ENCODE assay signal across 27 cellular contexts in genomic region chr20:24392612-24393011, GRCh38.
"Had no signal": no experiment of that assay in that cellular context is flagged by ENCODE, and none has a peak within 500 bp of the region (broad histone marks: within the 10 kb centered on the region; RNA-seq: fewer than 3 reads in every experiment).

No MANE protein-coding gene starts in this region.

- H3K27me3 Mint-ChIP-seq: activated naive CD8-positive, alpha-beta T cell treated with anti-CD3 and anti-CD28 coated beads, Interleukin-2, amount 50 U/mL, for 24 hours had no signal

- H3K4me3 Mint-ChIP-seq: activated naive CD8-positive, alpha-beta T cell treated with anti-CD3 and anti-CD28 coated beads, Interleukin-2, amount 50 U/mL, for 24 hours; activated T-cell treated with anti-CD3 and anti-CD28 coated beads, Interleukin-2, amount 50 U/mL, for 4 hours; central memory CD8-positive, alpha-beta T cell; T-helper 1 cell treated with Interleukin-12 subunit alpha and Interleukin-12 subunit beta and Interleukin-4 antibody, amounts not matched to agents 30 μg/mL and 1 μg/mL, for 36 hours; WTC11 had no signal

- H3K9me3 Mint-ChIP-seq: activated naive CD8-positive, alpha-beta T cell treated with anti-CD3 and anti-CD28 coated beads, Interleukin-2, amount 50 U/mL, for 24 hours; activated T-cell treated with anti-CD3 and anti-CD28 coated beads, Interleukin-2, amount 50 U/mL, for 4 hours; central memory CD8-positive, alpha-beta T cell; T-helper 1 cell treated with Interleukin-12 subunit alpha and Interleukin-12 subunit beta and Interleukin-4 antibody, amounts not matched to agents 30 μg/mL and 1 μg/mL, for 36 hours had no signal

- H3K36me3 Mint-ChIP-seq: activated naive CD4-positive, alpha-beta T cell treated with anti-CD3 and anti-CD28 coated beads, Interleukin-2, amount 50 U/mL, for 72 hours; WTC11 had no signal

- H3K27ac Mint-ChIP-seq: activated naive CD8-positive, alpha-beta T cell treated with anti-CD3 and anti-CD28 coated beads, Interleukin-2, amount 50 U/mL, for 24 hours; T-helper 1 cell treated with Interleukin-12 subunit alpha and Interleukin-12 subunit beta and Interleukin-4 antibody, amounts not matched to agents 30 μg/mL and 1 μg/mL, for 36 hours; WTC11 had no signal

- DNase-seq: activated CD4-positive, alpha-beta T cell treated with anti-CD3 and anti-CD28 coated beads for 48 hours; activated CD4-positive, alpha-beta T cell treated with anti-CD3 and anti-CD28 coated beads, Interleukin-2, amount 50 U/mL, for 4 hours; activated CD4-positive, CD25-positive, alpha-beta regulatory T cell treated with anti-CD3 and anti-CD28 coated beads, Interleukin-2, amount 50 U/mL, for 72 hours; activated CD8-positive, alpha-beta memory T cell treated with anti-CD3 and anti-CD28 coated beads for 24 hours; activated effector memory CD4-positive, alpha-beta T cell treated with anti-CD3 and anti-CD28 coated beads, Interleukin-2, amount 50 U/mL, for 16 hours; activated naive CD4-positive, alpha-beta T cell treated with Interleukin-2 at 50 U/mL for 16 hours; activated naive CD8-positive, alpha-beta T cell treated with anti-CD3 and anti-CD28 coated beads, Interleukin-2, amount 50 U/mL, for 24 hours; activated T-cell treated with anti-CD3 and anti-CD28 coated beads, Interleukin-2, amount 50 U/mL, for 4 hours; amniotic stem cell; body of pancreas; MG63; NCI-H1092; NCI-H1694; NCI-H2029; NCI-H2107; NCI-H2171 treated with DMSO at 0.1 percent for 48 hours; NCI-H345; NCI-H510A; NCI-H526 treated with DMSO at 0.1 percent for 48 hours; NCI-H82; Peyer's patch; SHP77 had no signal

- ATAC-seq: activated naive CD4-positive, alpha-beta T cell treated with anti-CD3 and anti-CD28 coated beads, Interleukin-2, amount 50 U/mL, for 72 hours; activated naive CD8-positive, alpha-beta T cell treated with anti-CD3 and anti-CD28 coated beads, Interleukin-2, amount 50 U/mL, for 24 hours; activated T-cell treated with anti-CD3 and anti-CD28 coated beads, Interleukin-2, amount 50 U/mL, for 4 hours; body of pancreas; SK-N-SH treated with all-trans-retinoic acid at 6 μM for 48 hours; WTC11 had no signal
